ENCODE assay signal across 34 cellular contexts in genomic region chr3:16031434-16031833, GRCh38.
"Had no signal": no experiment of that assay in that cellular context is flagged by ENCODE, and none has a peak within 500 bp of the region (broad histone marks: within the 10 kb centered on the region; RNA-seq: fewer than 3 reads in every experiment).

No MANE protein-coding gene starts in this region.

- H3K27me3 Mint-ChIP-seq: brain had no signal

- H3K9me3 Mint-ChIP-seq: activated B cell treated with CpG ODN at 0.5 μM for 24 hours; activated CD4-positive, alpha-beta memory T cell treated with anti-CD3 and anti-CD28 coated beads, Interleukin-2, amount 10 ng/mL, durations not matched to agents 7 days and 5 days; activated naive CD4-positive, alpha-beta T cell treated with anti-CD3 and anti-CD28 coated beads, Interleukin-2, amount 10 ng/mL, durations not matched to agents 7 days and 5 days; activated naive CD8-positive, alpha-beta T cell treated with anti-CD3 and anti-CD28 coated beads, Interleukin-2, amount 50 U/mL, for 24 hours; central memory CD8-positive, alpha-beta T cell had no signal

- H3K4me3 ChIP-seq: PC-9 had no signal

- H3K27ac Mint-ChIP-seq: activated B cell treated with CpG ODN at 0.5 μM for 24 hours; activated CD4-positive, alpha-beta memory T cell treated with anti-CD3 and anti-CD28 coated beads, Interleukin-2, amount 10 ng/mL, durations not matched to agents 7 days and 5 days; activated CD8-positive, alpha-beta memory T cell treated with anti-CD3 and anti-CD28 coated beads, Interleukin-2, amount 10 ng/mL, durations not matched to agents 7 days and 5 days; activated naive CD4-positive, alpha-beta T cell treated with anti-CD3 and anti-CD28 coated beads, Interleukin-2, amount 10 ng/mL, durations not matched to agents 7 days and 5 days; activated naive CD8-positive, alpha-beta T cell; activated naive CD8-positive, alpha-beta T cell treated with anti-CD3 and anti-CD28 coated beads, Interleukin-2, amount 50 U/mL, for 24 hours; brain had no signal

- H3K4me1 Mint-ChIP-seq: activated B cell treated with CpG ODN at 0.5 μM for 24 hours; activated CD4-positive, alpha-beta memory T cell treated with anti-CD3 and anti-CD28 coated beads, Interleukin-2, amount 10 ng/mL, durations not matched to agents 7 days and 5 days; activated CD8-positive, alpha-beta memory T cell treated with anti-CD3 and anti-CD28 coated beads, Interleukin-2, amount 10 ng/mL, durations not matched to agents 7 days and 5 days; activated naive CD4-positive, alpha-beta T cell treated with anti-CD3 and anti-CD28 coated beads, Interleukin-2, amount 10 ng/mL, durations not matched to agents 7 days and 5 days; activated naive CD8-positive, alpha-beta T cell treated with anti-CD3 and anti-CD28 coated beads, Interleukin-2, amount 50 U/mL, for 24 hours; central memory CD8-positive, alpha-beta T cell had no signal

- H3K4me3 Mint-ChIP-seq: activated B cell treated with CpG ODN at 0.5 μM for 24 hours; activated CD4-positive, alpha-beta memory T cell treated with anti-CD3 and anti-CD28 coated beads, Interleukin-2, amount 10 ng/mL, durations not matched to agents 7 days and 5 days; activated CD8-positive, alpha-beta memory T cell treated with anti-CD3 and anti-CD28 coated beads, Interleukin-2, amount 10 ng/mL, durations not matched to agents 7 days and 5 days; activated naive CD4-positive, alpha-beta T cell treated with anti-CD3 and anti-CD28 coated beads, Interleukin-2, amount 10 ng/mL, durations not matched to agents 7 days and 5 days; activated naive CD8-positive, alpha-beta T cell; activated naive CD8-positive, alpha-beta T cell treated with anti-CD3 and anti-CD28 coated beads, Interleukin-2, amount 50 U/mL, for 24 hours; brain; central memory CD8-positive, alpha-beta T cell had no signal

- DNase-seq: activated B cell treated with CpG ODN at 0.5 μM for 24 hours; activated CD4-positive, alpha-beta memory T cell treated with anti-CD3 and anti-CD28 coated beads, Interleukin-2, amount 10 ng/mL, durations not matched to agents 7 days and 5 days; activated CD4-positive, alpha-beta T cell treated with anti-CD3 and anti-CD28 coated beads for 4 hours; activated CD4-positive, CD25-positive, alpha-beta regulatory T cell treated with anti-CD3 and anti-CD28 coated beads, Interleukin-2, amount 50 U/mL, for 72 hours; activated CD8-positive, alpha-beta memory T cell treated with anti-CD3 and anti-CD28 coated beads for 24 hours; activated CD8-positive, alpha-beta memory T cell treated with anti-CD3 and anti-CD28 coated beads, Interleukin-2, amount 10 ng/mL, durations not matched to agents 7 days and 5 days; activated CD8-positive, alpha-beta memory T cell treated with anti-CD3 and anti-CD28 coated beads, Interleukin-2, amount 50 U/mL, for 48 hours; activated effector memory CD4-positive, alpha-beta T cell treated with Interleukin-2 at 50 U/mL for 16 hours; activated naive CD4-positive, alpha-beta T cell treated with anti-CD3 and anti-CD28 coated beads, Interleukin-2, amount 10 ng/mL, durations not matched to agents 7 days and 5 days; activated naive CD8-positive, alpha-beta T cell treated with anti-CD3 and anti-CD28 coated beads, Interleukin-2, amount 50 U/mL, for 24 hours; activated T-cell treated with anti-CD3 and anti-CD28 coated beads, Interleukin-2, amount 50 U/mL, for 48 hours; anterior cingulate cortex; Kasumi-1; KG1; NCI-H1105; NCI-H1417 treated with DMSO at 0.1 percent for 48 hours; NCI-H187 treated with DMSO at 0.1 percent for 48 hours; NCI-H2081 treated with DMSO at 0.1 percent for 48 hours; NCI-H2171; NCI-H510A; NCI-H526; NCI-H748 treated with DMSO at 0.1 percent for 48 hours; NK-92 treated with Interleukin-12 subunit alpha and Interleukin-12 subunit beta, amount 100 ng/mL, for 24 hours; PC-9; Right ventricle myocardium superior; SW 1271; T-helper 1 cell; T-helper 2 cell; T-helper 9 cell had no signal

- H3K27ac ChIP-seq: PC-9, RWPE1, VCaP had no signal

- H3K36me3 Mint-ChIP-seq: activated CD8-positive, alpha-beta memory T cell treated with anti-CD3 and anti-CD28 coated beads, Interleukin-2, amount 10 ng/mL, durations not matched to agents 7 days and 5 days; activated naive CD4-positive, alpha-beta T cell treated with anti-CD3 and anti-CD28 coated beads, Interleukin-2, amount 10 ng/mL, durations not matched to agents 7 days and 5 days; brain had no signal

- ATAC-seq: activated CD8-positive, alpha-beta memory T cell treated with anti-CD3 and anti-CD28 coated beads, Interleukin-2, amount 10 ng/mL, durations not matched to agents 7 days and 5 days; activated naive CD8-positive, alpha-beta T cell treated with anti-CD3 and anti-CD28 coated beads, Interleukin-2, amount 50 U/mL, for 24 hours had no signal

- H2AFZ ChIP-seq: PC-9 had no signal

- H3K4me2 ChIP-seq: PC-9 had no signal
